Comparison of ENCODE assay signal across 1 cellular context in the genomic region with DNA sequence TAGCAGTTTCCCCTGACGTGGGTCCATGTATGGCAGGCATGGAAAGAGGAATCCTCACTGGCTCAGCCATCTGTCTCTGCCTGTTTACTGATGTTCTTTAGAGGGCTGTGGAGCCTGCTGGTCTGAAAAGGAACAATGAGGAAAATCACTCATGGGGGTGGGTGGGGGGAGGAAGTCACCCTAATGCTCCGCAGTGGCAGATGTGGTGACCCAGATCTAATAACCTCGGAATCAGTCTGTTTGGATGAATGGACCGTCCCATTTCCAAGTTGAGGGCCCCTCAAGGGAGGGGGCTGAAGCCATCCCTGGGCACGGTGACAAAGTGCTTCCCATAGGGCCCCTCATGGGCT.
TF ChIP-seq lines count a peak whose summit lies in the region.

No MANE protein-coding gene starts in this region.

TF ChIP-seq in WTC11, 78 proteins besides CTCF, POLR2A, EP300 and RAD21 (continued from another document):
- TF ChIP-seq, protein P1, sequence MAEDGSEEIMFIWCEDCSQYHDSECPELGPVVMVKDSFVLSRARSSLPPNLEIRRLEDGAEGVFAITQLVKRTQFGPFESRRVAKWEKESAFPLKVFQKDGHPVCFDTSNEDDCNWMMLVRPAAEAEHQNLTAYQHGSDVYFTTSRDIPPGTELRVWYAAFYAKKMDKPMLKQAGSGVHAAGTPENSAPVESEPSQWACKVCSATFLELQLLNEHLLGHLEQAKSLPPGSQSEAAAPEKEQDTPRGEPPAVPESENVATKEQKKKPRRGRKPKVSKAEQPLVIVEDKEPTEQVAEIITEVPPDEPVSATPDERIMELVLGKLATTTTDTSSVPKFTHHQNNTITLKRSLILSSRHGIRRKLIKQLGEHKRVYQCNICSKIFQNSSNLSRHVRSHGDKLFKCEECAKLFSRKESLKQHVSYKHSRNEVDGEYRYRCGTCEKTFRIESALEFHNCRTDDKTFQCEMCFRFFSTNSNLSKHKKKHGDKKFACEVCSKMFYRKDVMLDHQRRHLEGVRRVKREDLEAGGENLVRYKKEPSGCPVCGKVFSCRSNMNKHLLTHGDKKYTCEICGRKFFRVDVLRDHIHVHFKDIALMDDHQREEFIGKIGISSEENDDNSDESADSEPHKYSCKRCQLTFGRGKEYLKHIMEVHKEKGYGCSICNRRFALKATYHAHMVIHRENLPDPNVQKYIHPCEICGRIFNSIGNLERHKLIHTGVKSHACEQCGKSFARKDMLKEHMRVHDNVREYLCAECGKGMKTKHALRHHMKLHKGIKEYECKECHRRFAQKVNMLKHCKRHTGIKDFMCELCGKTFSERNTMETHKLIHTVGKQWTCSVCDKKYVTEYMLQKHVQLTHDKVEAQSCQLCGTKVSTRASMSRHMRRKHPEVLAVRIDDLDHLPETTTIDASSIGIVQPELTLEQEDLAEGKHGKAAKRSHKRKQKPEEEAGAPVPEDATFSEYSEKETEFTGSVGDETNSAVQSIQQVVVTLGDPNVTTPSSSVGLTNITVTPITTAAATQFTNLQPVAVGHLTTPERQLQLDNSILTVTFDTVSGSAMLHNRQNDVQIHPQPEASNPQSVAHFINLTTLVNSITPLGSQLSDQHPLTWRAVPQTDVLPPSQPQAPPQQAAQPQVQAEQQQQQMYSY (CRISPR knock-in tag; IDR thresholded peaks at IDR 0.05), result no peak
- no peak for TF ChIP-seq NR1H2 (CRISPR knock-in tag; IDR thresholded peaks at IDR 0.05)
- TF ChIP-seq ELF4 (CRISPR knock-in tag; IDR thresholded peaks at IDR 0.05; ENCODE audit: low read depth), result no peak
- no peak for TF ChIP-seq ZNF263 (CRISPR knock-in tag; IDR thresholded peaks at IDR 0.05; ENCODE audit: low read depth)
